In the genomic region with DNA sequence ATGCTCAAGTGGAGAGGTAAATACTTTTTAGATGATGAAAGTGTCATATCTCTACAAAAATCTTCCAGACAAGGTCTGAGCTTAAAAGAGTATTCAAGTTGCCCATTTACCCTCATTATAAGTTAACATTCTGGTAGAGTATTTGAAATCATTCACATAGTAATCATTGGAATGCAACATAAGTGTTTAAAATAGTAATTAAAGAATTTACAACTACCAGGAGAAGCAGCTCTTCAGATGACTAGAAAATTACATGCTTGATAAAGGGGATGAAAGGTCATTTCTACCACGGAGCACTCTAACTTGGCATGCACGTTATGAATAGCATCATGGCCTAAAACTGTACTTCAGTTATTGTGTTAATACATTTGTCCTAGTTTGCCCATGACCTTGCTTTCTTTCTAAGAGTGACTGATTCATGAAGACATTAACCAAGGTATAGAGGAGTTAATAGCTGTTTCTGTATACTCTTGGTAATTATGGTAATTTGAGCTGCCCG, we compare ENCODE assay signal across 20 cellular contexts.
"Had no signal": no experiment of that assay in that cellular context is flagged by ENCODE, and none has a peak within 500 bp of the region (broad histone marks: within the 10 kb centered on the region; RNA-seq: fewer than 3 reads in every experiment).

No MANE protein-coding gene starts in this region.

- H3K4me1 ChIP-seq: esophagus muscularis mucosa, gastrocnemius medialis, sigmoid colon, stomach, transverse colon, uterus had no signal

- ATAC-seq: effector memory CD8-positive, alpha-beta T cell; gastrocnemius medialis; left cardiac atrium; left ventricle myocardium superior; naive thymus-derived CD4-positive, alpha-beta T cell had no signal

- H3K27me3 ChIP-seq: esophagus muscularis mucosa, gastrocnemius medialis, sigmoid colon, stomach, transverse colon, uterus had no signal

- H3K9me3 ChIP-seq: esophagus muscularis mucosa, gastrocnemius medialis, sigmoid colon, stomach, thoracic aorta, transverse colon, uterus had no signal

- H3K4me3 ChIP-seq: esophagus muscularis mucosa, gastrocnemius medialis, sigmoid colon, stomach, thoracic aorta, transverse colon, uterus had no signal

- DNase-seq: effector memory CD8-positive, alpha-beta T cell; gastrocnemius medialis; kidney; left cardiac atrium; left ventricle myocardium superior; mammary epithelial cell; naive thymus-derived CD4-positive, alpha-beta T cell; nephron progenitor cell; posterior cingulate gyrus; sigmoid colon; small intestine; stimulated activated CD4-positive, alpha-beta T cell treated with anti-CD3 and anti-CD28 coated beads, Interleukin-12 subunit alpha, Interleukin-12 subunit beta, amount 100 ng/mL, for 4 hours; stimulated activated naive CD4-positive, alpha-beta T cell; stomach; substantia nigra; transverse colon; uterus had no signal

- H3K27ac ChIP-seq: epithelial cell of prostate, esophagus muscularis mucosa, gastrocnemius medialis, sigmoid colon, stomach, thoracic aorta, transverse colon, uterus had no signal

- H3K36me3 ChIP-seq: esophagus muscularis mucosa, gastrocnemius medialis, sigmoid colon, stomach, thoracic aorta, transverse colon, uterus had no signal
